In the genomic region with DNA sequence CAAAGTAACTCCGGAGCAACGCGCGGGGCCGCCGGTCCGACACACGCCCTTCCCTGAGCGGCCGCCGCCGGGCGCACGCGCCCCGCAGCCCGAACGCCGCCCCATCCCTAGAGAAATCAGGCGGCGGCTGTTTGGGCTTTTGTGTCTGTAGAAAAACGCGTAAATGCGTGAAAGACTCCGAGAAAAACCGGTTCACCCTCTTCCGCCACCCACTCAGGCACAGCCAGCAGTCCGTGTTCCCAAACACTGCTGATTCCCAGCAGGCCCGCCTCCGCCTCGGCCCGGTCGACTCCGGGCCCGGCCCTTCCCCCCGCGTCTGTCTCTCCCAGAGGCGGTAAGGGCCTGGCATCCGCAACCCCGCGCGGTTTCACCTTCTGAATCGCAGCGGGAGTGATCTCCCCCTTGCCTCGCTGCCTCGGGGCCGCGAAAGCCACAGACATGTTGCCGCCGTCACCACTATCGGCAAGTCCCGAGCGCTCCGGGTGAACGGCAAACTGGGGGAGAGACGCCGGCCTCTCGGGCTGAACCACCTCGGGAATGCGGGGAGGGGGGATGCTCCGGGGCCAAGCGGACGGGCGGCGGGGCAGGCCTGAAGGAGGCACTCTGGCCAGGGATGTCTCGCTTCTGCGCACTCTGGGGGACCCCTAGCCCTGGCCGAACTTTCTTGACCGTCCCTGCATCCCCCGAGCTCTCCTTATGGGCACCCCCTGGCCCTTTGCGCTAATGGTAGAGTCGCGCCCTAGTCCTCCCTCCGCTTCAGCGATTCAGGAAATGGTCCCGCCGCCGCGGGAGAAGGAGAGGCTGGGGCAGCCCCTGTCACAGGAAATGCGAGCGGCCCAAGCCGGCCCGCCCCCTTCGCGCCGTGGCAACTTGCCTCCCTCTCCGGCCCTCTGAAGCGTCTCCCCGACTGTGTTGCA, we compare ENCODE assay signal across 1 cellular context.
TF ChIP-seq lines count a peak whose summit lies in the region.

A gene with protein sequence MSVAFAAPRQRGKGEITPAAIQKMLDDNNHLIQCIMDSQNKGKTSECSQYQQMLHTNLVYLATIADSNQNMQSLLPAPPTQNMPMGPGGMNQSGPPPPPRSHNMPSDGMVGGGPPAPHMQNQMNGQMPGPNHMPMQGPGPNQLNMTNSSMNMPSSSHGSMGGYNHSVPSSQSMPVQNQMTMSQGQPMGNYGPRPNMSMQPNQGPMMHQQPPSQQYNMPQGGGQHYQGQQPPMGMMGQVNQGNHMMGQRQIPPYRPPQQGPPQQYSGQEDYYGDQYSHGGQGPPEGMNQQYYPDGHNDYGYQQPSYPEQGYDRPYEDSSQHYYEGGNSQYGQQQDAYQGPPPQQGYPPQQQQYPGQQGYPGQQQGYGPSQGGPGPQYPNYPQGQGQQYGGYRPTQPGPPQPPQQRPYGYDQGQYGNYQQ (minus strand): TSS at position 484 of the 917 bp plus-strand sequence. CDS start 44 bp downstream, at position 440.

TF ChIP-seq in K562, 482 proteins besides CTCF, POLR2A, EP300 and RAD21 (continued from another document and continues in another):
- TF ChIP-seq, protein P1, sequence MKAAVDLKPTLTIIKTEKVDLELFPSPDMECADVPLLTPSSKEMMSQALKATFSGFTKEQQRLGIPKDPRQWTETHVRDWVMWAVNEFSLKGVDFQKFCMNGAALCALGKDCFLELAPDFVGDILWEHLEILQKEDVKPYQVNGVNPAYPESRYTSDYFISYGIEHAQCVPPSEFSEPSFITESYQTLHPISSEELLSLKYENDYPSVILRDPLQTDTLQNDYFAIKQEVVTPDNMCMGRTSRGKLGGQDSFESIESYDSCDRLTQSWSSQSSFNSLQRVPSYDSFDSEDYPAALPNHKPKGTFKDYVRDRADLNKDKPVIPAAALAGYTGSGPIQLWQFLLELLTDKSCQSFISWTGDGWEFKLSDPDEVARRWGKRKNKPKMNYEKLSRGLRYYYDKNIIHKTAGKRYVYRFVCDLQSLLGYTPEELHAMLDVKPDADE (conservative IDR thresholded peaks at IDR 0.05; ENCODE audit: control insufficient read depth, low read depth, low read length), result peak; percentile 60; the same call in 1 of the 2 replicates
- TF ChIP-seq SREBF2 (CRISPR knock-in tag; IDR thresholded peaks at IDR 0.05) (no peak), NCOA2 (IDR thresholded peaks at IDR 0.05; ENCODE audit: partially characterized antibody in 2 of 2) (no peak), KLF13 (tag; IDR thresholded peaks at IDR 0.05; ENCODE audit: borderline replicate concordance, low read depth) (peak; percentile 94; the same call in 1 of the 2 replicates), ZNF583 (CRISPR knock-in tag; IDR thresholded peaks at IDR 0.05) (0 out of 2 replicates have a peak, but pooled peaks have one; percentile 15), SMAD3 (CRISPR knock-in tag; conservative IDR thresholded peaks at IDR 0.05) (0 out of 2 replicates have a peak, but pooled peaks have one; percentile 29), SRSF3 (IDR thresholded peaks at IDR 0.05; ENCODE audit: insufficient read depth, low read length) (no peak), RB1 (IDR thresholded peaks at IDR 0.05; ENCODE audit: low read depth) (peak; percentile 65), KAT2B (IDR thresholded peaks at IDR 0.05; ENCODE audit: low read depth, low read length) (no peak), ZBTB17 (CRISPR knock-in tag; IDR thresholded peaks at IDR 0.05) (0 out of 2 replicates have a peak, but pooled peaks have one; percentile 38), TBP (optimal IDR thresholded peaks at IDR 0.05; ENCODE audit: low read depth, low read length) (peak; percentile 81), C11orf30 (IDR thresholded peaks at IDR 0.05; ENCODE audit: low read depth) (no peak), PHF20 (IDR thresholded peaks at IDR 0.05; ENCODE audit: partially characterized antibody) (peak; percentile 64), PRPF4 (IDR thresholded peaks at IDR 0.05; ENCODE audit: insufficient read depth, low read depth, low read length, poor library complexity, severe bottlenecking) (peak; percentile 57), ZC3H4 (CRISPR knock-in tag; IDR thresholded peaks at IDR 0.05; ENCODE audit: borderline replicate concordance) (no peak), SRSF7 (optimal IDR thresholded peaks at IDR 0.05; ENCODE audit: low read depth, low read length) (no peak), ZNF146 (CRISPR knock-in tag; IDR thresholded peaks at IDR 0.05; ENCODE audit: unreplicated experiment) (no peak), LCOR (CRISPR knock-in tag; IDR thresholded peaks at IDR 0.05) (peak; percentile 37; the same call in 1 of the 2 replicates), ZNF165 (CRISPR knock-in tag; IDR thresholded peaks at IDR 0.05; ENCODE audit: borderline replicate concordance) (no peak), HDAC2 (IDR thresholded peaks at IDR 0.05) (peak; percentile 93), MTF1 (CRISPR knock-in tag; IDR thresholded peaks at IDR 0.05; ENCODE audit: borderline replicate concordance) (no peak), ZNF140 (CRISPR knock-in tag; IDR thresholded peaks at IDR 0.05) (no peak), SMARCA4 (IDR thresholded peaks at IDR 0.05) (no peak)
- TF ChIP-seq, protein P2, sequence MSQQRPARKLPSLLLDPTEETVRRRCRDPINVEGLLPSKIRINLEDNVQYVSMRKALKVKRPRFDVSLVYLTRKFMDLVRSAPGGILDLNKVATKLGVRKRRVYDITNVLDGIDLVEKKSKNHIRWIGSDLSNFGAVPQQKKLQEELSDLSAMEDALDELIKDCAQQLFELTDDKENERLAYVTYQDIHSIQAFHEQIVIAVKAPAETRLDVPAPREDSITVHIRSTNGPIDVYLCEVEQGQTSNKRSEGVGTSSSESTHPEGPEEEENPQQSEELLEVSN (IDR thresholded peaks at IDR 0.05; ENCODE audit: borderline replicate concordance in 1 of 2, extremely low read depth in 1 of 2, insufficient read depth in 1 of 2, insufficient read length in 1 of 2, low read depth in 1 of 2, low read length in 1 of 2, poor library complexity in 1 of 2, severe bottlenecking in 1 of 2), result peak; percentile 22 to 84
- TF ChIP-seq, protein P3, sequence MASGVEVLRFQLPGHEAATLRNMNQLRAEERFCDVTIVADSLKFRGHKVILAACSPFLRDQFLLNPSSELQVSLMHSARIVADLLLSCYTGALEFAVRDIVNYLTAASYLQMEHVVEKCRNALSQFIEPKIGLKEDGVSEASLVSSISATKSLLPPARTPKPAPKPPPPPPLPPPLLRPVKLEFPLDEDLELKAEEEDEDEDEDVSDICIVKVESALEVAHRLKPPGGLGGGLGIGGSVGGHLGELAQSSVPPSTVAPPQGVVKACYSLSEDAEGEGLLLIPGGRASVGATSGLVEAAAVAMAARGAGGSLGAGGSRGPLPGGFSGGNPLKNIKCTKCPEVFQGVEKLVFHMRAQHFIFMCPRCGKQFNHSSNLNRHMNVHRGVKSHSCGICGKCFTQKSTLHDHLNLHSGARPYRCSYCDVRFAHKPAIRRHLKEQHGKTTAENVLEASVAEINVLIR (CRISPR knock-in tag; IDR thresholded peaks at IDR 0.05), result 0 out of 2 replicates have a peak, but pooled peaks have one; percentile 7
- TF ChIP-seq, protein P4, sequence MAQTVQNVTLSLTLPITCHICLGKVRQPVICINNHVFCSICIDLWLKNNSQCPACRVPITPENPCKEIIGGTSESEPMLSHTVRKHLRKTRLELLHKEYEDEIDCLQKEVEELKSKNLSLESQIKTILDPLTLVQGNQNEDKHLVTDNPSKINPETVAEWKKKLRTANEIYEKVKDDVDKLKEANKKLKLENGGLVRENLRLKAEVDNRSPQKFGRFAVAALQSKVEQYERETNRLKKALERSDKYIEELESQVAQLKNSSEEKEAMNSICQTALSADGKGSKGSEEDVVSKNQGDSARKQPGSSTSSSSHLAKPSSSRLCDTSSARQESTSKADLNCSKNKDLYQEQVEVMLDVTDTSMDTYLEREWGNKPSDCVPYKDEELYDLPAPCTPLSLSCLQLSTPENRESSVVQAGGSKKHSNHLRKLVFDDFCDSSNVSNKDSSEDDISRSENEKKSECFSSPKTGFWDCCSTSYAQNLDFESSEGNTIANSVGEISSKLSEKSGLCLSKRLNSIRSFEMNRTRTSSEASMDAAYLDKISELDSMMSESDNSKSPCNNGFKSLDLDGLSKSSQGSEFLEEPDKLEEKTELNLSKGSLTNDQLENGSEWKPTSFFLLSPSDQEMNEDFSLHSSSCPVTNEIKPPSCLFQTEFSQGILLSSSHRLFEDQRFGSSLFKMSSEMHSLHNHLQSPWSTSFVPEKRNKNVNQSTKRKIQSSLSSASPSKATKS (CRISPR knock-in tag; IDR thresholded peaks at IDR 0.05), result no peak
- TF ChIP-seq, protein P5, sequence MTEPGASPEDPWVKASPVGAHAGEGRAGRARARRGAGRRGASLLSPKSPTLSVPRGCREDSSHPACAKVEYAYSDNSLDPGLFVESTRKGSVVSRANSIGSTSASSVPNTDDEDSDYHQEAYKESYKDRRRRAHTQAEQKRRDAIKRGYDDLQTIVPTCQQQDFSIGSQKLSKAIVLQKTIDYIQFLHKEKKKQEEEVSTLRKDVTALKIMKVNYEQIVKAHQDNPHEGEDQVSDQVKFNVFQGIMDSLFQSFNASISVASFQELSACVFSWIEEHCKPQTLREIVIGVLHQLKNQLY (CRISPR knock-in tag; conservative IDR thresholded peaks at IDR 0.05), result no peak
- TF ChIP-seq, protein P6, sequence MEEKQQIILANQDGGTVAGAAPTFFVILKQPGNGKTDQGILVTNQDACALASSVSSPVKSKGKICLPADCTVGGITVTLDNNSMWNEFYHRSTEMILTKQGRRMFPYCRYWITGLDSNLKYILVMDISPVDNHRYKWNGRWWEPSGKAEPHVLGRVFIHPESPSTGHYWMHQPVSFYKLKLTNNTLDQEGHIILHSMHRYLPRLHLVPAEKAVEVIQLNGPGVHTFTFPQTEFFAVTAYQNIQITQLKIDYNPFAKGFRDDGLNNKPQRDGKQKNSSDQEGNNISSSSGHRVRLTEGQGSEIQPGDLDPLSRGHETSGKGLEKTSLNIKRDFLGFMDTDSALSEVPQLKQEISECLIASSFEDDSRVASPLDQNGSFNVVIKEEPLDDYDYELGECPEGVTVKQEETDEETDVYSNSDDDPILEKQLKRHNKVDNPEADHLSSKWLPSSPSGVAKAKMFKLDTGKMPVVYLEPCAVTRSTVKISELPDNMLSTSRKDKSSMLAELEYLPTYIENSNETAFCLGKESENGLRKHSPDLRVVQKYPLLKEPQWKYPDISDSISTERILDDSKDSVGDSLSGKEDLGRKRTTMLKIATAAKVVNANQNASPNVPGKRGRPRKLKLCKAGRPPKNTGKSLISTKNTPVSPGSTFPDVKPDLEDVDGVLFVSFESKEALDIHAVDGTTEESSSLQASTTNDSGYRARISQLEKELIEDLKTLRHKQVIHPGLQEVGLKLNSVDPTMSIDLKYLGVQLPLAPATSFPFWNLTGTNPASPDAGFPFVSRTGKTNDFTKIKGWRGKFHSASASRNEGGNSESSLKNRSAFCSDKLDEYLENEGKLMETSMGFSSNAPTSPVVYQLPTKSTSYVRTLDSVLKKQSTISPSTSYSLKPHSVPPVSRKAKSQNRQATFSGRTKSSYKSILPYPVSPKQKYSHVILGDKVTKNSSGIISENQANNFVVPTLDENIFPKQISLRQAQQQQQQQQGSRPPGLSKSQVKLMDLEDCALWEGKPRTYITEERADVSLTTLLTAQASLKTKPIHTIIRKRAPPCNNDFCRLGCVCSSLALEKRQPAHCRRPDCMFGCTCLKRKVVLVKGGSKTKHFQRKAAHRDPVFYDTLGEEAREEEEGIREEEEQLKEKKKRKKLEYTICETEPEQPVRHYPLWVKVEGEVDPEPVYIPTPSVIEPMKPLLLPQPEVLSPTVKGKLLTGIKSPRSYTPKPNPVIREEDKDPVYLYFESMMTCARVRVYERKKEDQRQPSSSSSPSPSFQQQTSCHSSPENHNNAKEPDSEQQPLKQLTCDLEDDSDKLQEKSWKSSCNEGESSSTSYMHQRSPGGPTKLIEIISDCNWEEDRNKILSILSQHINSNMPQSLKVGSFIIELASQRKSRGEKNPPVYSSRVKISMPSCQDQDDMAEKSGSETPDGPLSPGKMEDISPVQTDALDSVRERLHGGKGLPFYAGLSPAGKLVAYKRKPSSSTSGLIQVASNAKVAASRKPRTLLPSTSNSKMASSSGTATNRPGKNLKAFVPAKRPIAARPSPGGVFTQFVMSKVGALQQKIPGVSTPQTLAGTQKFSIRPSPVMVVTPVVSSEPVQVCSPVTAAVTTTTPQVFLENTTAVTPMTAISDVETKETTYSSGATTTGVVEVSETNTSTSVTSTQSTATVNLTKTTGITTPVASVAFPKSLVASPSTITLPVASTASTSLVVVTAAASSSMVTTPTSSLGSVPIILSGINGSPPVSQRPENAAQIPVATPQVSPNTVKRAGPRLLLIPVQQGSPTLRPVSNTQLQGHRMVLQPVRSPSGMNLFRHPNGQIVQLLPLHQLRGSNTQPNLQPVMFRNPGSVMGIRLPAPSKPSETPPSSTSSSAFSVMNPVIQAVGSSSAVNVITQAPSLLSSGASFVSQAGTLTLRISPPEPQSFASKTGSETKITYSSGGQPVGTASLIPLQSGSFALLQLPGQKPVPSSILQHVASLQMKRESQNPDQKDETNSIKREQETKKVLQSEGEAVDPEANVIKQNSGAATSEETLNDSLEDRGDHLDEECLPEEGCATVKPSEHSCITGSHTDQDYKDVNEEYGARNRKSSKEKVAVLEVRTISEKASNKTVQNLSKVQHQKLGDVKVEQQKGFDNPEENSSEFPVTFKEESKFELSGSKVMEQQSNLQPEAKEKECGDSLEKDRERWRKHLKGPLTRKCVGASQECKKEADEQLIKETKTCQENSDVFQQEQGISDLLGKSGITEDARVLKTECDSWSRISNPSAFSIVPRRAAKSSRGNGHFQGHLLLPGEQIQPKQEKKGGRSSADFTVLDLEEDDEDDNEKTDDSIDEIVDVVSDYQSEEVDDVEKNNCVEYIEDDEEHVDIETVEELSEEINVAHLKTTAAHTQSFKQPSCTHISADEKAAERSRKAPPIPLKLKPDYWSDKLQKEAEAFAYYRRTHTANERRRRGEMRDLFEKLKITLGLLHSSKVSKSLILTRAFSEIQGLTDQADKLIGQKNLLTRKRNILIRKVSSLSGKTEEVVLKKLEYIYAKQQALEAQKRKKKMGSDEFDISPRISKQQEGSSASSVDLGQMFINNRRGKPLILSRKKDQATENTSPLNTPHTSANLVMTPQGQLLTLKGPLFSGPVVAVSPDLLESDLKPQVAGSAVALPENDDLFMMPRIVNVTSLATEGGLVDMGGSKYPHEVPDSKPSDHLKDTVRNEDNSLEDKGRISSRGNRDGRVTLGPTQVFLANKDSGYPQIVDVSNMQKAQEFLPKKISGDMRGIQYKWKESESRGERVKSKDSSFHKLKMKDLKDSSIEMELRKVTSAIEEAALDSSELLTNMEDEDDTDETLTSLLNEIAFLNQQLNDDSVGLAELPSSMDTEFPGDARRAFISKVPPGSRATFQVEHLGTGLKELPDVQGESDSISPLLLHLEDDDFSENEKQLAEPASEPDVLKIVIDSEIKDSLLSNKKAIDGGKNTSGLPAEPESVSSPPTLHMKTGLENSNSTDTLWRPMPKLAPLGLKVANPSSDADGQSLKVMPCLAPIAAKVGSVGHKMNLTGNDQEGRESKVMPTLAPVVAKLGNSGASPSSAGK (IDR thresholded peaks at IDR 0.05), result 0 out of 2 replicates have a peak, but pooled peaks have one; percentile 41
- TF ChIP-seq, protein P7, sequence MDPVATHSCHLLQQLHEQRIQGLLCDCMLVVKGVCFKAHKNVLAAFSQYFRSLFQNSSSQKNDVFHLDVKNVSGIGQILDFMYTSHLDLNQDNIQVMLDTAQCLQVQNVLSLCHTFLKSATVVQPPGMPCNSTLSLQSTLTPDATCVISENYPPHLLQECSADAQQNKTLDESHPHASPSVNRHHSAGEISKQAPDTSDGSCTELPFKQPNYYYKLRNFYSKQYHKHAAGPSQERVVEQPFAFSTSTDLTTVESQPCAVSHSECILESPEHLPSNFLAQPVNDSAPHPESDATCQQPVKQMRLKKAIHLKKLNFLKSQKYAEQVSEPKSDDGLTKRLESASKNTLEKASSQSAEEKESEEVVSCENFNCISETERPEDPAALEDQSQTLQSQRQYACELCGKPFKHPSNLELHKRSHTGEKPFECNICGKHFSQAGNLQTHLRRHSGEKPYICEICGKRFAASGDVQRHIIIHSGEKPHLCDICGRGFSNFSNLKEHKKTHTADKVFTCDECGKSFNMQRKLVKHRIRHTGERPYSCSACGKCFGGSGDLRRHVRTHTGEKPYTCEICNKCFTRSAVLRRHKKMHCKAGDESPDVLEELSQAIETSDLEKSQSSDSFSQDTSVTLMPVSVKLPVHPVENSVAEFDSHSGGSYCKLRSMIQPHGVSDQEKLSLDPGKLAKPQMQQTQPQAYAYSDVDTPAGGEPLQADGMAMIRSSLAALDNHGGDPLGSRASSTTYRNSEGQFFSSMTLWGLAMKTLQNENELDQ (CRISPR knock-in tag; IDR thresholded peaks at IDR 0.05; ENCODE audit: borderline replicate concordance), result no peak
